In the genomic region with DNA sequence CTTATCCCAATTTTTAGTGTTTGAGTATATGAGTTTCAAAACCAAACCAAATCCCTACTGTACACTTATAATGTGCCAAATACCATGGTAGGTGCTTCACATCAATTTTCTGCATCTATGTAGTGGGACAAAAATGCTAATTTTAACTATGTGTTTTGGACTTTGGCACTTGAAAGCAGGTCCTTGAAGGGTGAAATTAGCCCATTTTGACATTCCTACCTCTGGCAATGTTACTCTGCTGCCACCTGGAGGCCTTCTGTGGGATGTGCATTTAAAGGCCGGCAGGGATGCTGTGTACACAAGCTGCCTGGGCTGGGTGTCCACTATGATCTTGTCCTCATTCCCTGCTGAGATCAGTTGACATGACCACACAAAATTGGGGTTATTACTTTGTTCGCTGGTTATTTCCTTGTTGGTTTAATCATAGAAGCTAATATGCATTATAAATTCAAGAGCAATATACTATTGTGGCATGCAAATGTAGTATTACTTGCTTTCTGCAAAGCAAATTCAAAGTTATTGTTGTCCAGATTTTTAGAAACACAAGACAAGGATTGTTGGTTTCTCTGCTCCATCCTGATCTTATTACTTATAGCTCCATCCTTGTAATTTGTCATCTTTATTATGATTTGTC, we compare ENCODE assay signal across 8 cellular contexts.
DNase-seq lines count a peak whose midpoint lies in the region; ATAC-seq, FAIRE-seq and TF ChIP-seq lines count a peak whose summit lies in the region.

No MANE protein-coding gene starts in this region.

- FAIRE-seq in GM18507 (lab: Jason Lieb, UNC), result peak; percentile 48

- H3K4me3 ChIP-seq in AG09309 (ENCODE audit: control insufficient read depth, low read depth, low read length) (no peak overlapping the region), heart left ventricle (no peak overlapping the region), psoas muscle (no peak overlapping the region)

- H3K36me3 ChIP-seq in heart left ventricle (no peaks in the 10 kb centered on the region), psoas muscle (ENCODE audit: insufficient read depth in 1 of 2, low read depth in 1 of 2) (no peaks in the 10 kb centered on the region)

- H3K27ac ChIP-seq in heart left ventricle (no peak overlapping the region), psoas muscle (no peak overlapping the region)

- 3 to 9% (median 5%) methylated on average over 2 of the region's 2 CpGs for WGBS in heart left ventricle, 4 donors
- WGBS in psoas muscle, 3 donors, result 0 to 3% (median 1%) methylated on average over 2 of the region's 2 CpGs

- H3K27me3 ChIP-seq in heart left ventricle, result no peaks in the 10 kb centered on the region
- H3K27me3 ChIP-seq in psoas muscle (ENCODE audit: insufficient read depth in 3 of 3, low read length in 2 of 3), result no peaks in the 10 kb centered on the region

- H3K9me3 ChIP-seq in heart left ventricle (no peaks in the 10 kb centered on the region), psoas muscle (no peaks in the 10 kb centered on the region)

- intact Hi-C loops in heart left ventricle (cut with DNase I), result loop anchor here (1.0 to 10.0 kb wide), 5 partner anchors 200 to 854 kb away; a partner anchor contains a TSS
- intact Hi-C loops in psoas muscle (cut with DNase I), result loop anchor here (1.0 to 2.0 kb wide), 2 partner anchors 202 kb away; no protein-coding TSS in a partner anchor

- no peak for TF ChIP-seq POLR2A in heart left ventricle (IDR thresholded peaks at IDR 0.05)

- TF ChIP-seq CTCF in AG09309 (IDR thresholded peaks at IDR 0.05; ENCODE audit: control insufficient read depth, insufficient read depth, low read depth, low read length, missing control alignments) (peak; percentile 99), LNCAP (IDR thresholded peaks at IDR 0.05) (peak; percentile 96), heart left ventricle (IDR thresholded peaks at IDR 0.05) (peak; percentile 91 to 100 (median 97)), psoas muscle (IDR thresholded peaks at IDR 0.05) (peak; percentile 98)

- no peak for DNase-seq in AG09309 (ENCODE audit: low read depth)
- DNase-seq in GM18507 (ENCODE audit: extremely low spot score, insufficient read length, low read depth), result peak; percentile 12
- peak; percentile 57 for DNase-seq in activated naive CD4-positive, alpha-beta T cell treated with anti-CD3 and anti-CD28 coated beads, Interleukin-2, amount 50 U/mL, for 16 hours
- DNase-seq in heart left ventricle, result peak; percentile 48 to 71 (median 62)
- peak; percentile 61 to 75 for DNase-seq in psoas muscle

- peak; percentile 85 for ATAC-seq in SK-N-SH treated with all-trans-retinoic acid at 6 μM for 48 hours
- peak in 3 of 4 donors; percentile 78 to 89 (median 79) for ATAC-seq in heart left ventricle
- peak; percentile 74 to 89 (median 86) for ATAC-seq in psoas muscle
- ATAC-seq in HG03025 (IDR thresholded peaks at IDR 0.05; ENCODE audit: low FRiP score, unreplicated experiment), result no peak

- peaks cover 0 to 28% (median 11%) of the 10 kb centered on the region in 12 donors for H3K4me1 ChIP-seq in heart left ventricle
- peaks cover 5% of the 10 kb centered on the region for H3K4me1 ChIP-seq in psoas muscle

TF ChIP-seq in SK-N-SH treated with all-trans-retinoic acid at 6 μM for 48 hours, 23 proteins besides CTCF, POLR2A, EP300 and RAD21:
- TF ChIP-seq ZNF70 (CRISPR knock-in tag; IDR thresholded peaks at IDR 0.05), result no peak
- TF ChIP-seq, protein P1, sequence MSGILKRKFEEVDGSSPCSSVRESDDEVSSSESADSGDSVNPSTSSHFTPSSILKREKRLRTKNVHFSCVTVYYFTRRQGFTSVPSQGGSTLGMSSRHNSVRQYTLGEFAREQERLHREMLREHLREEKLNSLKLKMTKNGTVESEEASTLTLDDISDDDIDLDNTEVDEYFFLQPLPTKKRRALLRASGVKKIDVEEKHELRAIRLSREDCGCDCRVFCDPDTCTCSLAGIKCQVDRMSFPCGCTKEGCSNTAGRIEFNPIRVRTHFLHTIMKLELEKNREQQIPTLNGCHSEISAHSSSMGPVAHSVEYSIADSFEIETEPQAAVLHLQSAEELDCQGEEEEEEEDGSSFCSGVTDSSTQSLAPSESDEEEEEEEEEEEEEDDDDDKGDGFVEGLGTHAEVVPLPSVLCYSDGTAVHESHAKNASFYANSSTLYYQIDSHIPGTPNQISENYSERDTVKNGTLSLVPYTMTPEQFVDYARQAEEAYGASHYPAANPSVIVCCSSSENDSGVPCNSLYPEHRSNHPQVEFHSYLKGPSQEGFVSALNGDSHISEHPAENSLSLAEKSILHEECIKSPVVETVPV (CRISPR knock-in tag; IDR thresholded peaks at IDR 0.05), result no peak
- TF ChIP-seq, protein P2, sequence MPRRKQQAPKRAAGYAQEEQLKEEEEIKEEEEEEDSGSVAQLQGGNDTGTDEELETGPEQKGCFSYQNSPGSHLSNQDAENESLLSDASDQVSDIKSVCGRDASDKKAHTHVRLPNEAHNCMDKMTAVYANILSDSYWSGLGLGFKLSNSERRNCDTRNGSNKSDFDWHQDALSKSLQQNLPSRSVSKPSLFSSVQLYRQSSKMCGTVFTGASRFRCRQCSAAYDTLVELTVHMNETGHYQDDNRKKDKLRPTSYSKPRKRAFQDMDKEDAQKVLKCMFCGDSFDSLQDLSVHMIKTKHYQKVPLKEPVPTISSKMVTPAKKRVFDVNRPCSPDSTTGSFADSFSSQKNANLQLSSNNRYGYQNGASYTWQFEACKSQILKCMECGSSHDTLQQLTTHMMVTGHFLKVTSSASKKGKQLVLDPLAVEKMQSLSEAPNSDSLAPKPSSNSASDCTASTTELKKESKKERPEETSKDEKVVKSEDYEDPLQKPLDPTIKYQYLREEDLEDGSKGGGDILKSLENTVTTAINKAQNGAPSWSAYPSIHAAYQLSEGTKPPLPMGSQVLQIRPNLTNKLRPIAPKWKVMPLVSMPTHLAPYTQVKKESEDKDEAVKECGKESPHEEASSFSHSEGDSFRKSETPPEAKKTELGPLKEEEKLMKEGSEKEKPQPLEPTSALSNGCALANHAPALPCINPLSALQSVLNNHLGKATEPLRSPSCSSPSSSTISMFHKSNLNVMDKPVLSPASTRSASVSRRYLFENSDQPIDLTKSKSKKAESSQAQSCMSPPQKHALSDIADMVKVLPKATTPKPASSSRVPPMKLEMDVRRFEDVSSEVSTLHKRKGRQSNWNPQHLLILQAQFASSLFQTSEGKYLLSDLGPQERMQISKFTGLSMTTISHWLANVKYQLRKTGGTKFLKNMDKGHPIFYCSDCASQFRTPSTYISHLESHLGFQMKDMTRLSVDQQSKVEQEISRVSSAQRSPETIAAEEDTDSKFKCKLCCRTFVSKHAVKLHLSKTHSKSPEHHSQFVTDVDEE (CRISPR knock-in tag; IDR thresholded peaks at IDR 0.05), result no peak
- TF ChIP-seq ZC3H10 (CRISPR knock-in tag; IDR thresholded peaks at IDR 0.05), result no peak
- no peak for TF ChIP-seq ZFP30 (CRISPR knock-in tag; IDR thresholded peaks at IDR 0.05)
- TF ChIP-seq RARB (CRISPR knock-in tag; IDR thresholded peaks at IDR 0.05), result no peak
- TF ChIP-seq, protein P3, sequence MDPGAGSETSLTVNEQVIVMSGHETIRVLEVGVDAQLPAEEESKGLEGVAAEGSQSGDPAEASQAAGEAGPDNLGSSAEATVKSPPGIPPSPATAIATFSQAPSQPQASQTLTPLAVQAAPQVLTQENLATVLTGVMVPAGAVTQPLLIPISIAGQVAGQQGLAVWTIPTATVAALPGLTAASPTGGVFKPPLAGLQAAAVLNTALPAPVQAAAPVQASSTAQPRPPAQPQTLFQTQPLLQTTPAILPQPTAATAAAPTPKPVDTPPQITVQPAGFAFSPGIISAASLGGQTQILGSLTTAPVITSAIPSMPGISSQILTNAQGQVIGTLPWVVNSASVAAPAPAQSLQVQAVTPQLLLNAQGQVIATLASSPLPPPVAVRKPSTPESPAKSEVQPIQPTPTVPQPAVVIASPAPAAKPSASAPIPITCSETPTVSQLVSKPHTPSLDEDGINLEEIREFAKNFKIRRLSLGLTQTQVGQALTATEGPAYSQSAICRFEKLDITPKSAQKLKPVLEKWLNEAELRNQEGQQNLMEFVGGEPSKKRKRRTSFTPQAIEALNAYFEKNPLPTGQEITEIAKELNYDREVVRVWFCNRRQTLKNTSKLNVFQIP (CRISPR knock-in tag; IDR thresholded peaks at IDR 0.05; ENCODE audit: borderline replicate concordance, low read depth), result no peak
- TF ChIP-seq BACH2 (CRISPR knock-in tag; IDR thresholded peaks at IDR 0.05; ENCODE audit: borderline replicate concordance), result no peak
- TF ChIP-seq GLIS3 (CRISPR knock-in tag; IDR thresholded peaks at IDR 0.05), result no peak
- TF ChIP-seq TOX (CRISPR knock-in tag; IDR thresholded peaks at IDR 0.05; ENCODE audit: borderline replicate concordance), result no peak
- TF ChIP-seq ARNTL (CRISPR knock-in tag; IDR thresholded peaks at IDR 0.05; ENCODE audit: borderline replicate concordance, low read depth), result no peak
